24 cellular contexts compared by ENCODE assay signal in genomic region chrX:73842541-73843234, GRCh38. TPM values are rescaled to one million over a fixed set of nuclear protein-coding genes. Genes with fewer than 3 reads are reported as not detected.
"Had no signal": no experiment of that assay in that cellular context is flagged by ENCODE, and none has a peak within 500 bp of the region (broad histone marks: within the 10 kb centered on the region; RNA-seq: fewer than 3 reads in every experiment).

No MANE protein-coding gene starts in this region.

- H3K27me3 ChIP-seq: brain microvascular endothelial cell, cardiac muscle cell, Peyer's patch had no signal

- H3K27ac Mint-ChIP-seq: activated CD8-positive, alpha-beta T cell treated with anti-CD3 and anti-CD28 coated beads, Interleukin-2, amount 10 ng/mL, durations not matched to agents 7 days and 5 days; activated naive CD4-positive, alpha-beta T cell treated with anti-CD3 and anti-CD28 coated beads for 36 hours; activated naive CD8-positive, alpha-beta T cell; activated T-helper 17 cell treated with anti-CD3 and anti-CD28 coated beads, Interleukin-2, amount 50 U/mL, for 72 hours; WTC11 had no signal

- H3K4me3 Mint-ChIP-seq: activated CD8-positive, alpha-beta T cell treated with anti-CD3 and anti-CD28 coated beads, Interleukin-2, amount 10 ng/mL, durations not matched to agents 7 days and 5 days; activated naive CD4-positive, alpha-beta T cell treated with anti-CD3 and anti-CD28 coated beads for 36 hours; activated naive CD8-positive, alpha-beta T cell; activated T-helper 17 cell treated with anti-CD3 and anti-CD28 coated beads, Interleukin-2, amount 50 U/mL, for 72 hours; WTC11 had no signal

- DNase-seq: activated CD4-positive, alpha-beta T cell treated with anti-CD3 and anti-CD28 coated beads for 48 hours; activated CD4-positive, alpha-beta T cell treated with anti-CD3 and anti-CD28 coated beads, Interleukin-2, amount 50 U/mL, for 4 hours; activated CD4-positive, CD25-positive, alpha-beta regulatory T cell treated with anti-CD3 and anti-CD28 coated beads, Interleukin-2, amount 50 U/mL, for 72 hours; activated CD8-positive, alpha-beta T cell treated with anti-CD3 and anti-CD28 coated beads, Interleukin-2, amount 10 ng/mL, durations not matched to agents 7 days and 5 days; activated gamma-delta T cell; activated naive CD4-positive, alpha-beta T cell treated with anti-CD3 and anti-CD28 coated beads for 36 hours; activated T-cell treated with anti-CD3 and anti-CD28 coated beads, Interleukin-2, amount 50 U/mL, for 48 hours; amygdala; brain microvascular endothelial cell; MM.1S; NCI-H1105; NCI-H1436; NCI-H1694 treated with DMSO at 0.1 percent for 48 hours; NCI-H2081; NCI-H510A treated with DMSO at 0.1 percent for 48 hours; Peyer's patch; SHP77; T-helper 1 cell had no signal

- ATAC-seq: activated CD8-positive, alpha-beta T cell treated with anti-CD3 and anti-CD28 coated beads, Interleukin-2, amount 10 ng/mL, durations not matched to agents 7 days and 5 days; activated T-helper 17 cell treated with anti-CD3 and anti-CD28 coated beads, Interleukin-2, amount 50 U/mL, for 72 hours; WTC11 had no signal

- H3K4me1 ChIP-seq: Peyer's patch had no signal

- H3K27me3 Mint-ChIP-seq: activated naive CD8-positive, alpha-beta T cell; activated T-helper 17 cell treated with anti-CD3 and anti-CD28 coated beads, Interleukin-2, amount 50 U/mL, for 72 hours had no signal

- H3K4me1 Mint-ChIP-seq: activated T-helper 17 cell treated with anti-CD3 and anti-CD28 coated beads, Interleukin-2, amount 50 U/mL, for 72 hours had no signal

- H3K9me3 Mint-ChIP-seq: activated naive CD4-positive, alpha-beta T cell treated with anti-CD3 and anti-CD28 coated beads for 36 hours; activated T-helper 17 cell treated with anti-CD3 and anti-CD28 coated beads, Interleukin-2, amount 50 U/mL, for 72 hours had no signal

- H3K4me3 ChIP-seq: cardiac muscle cell, Peyer's patch had no signal

- H3K36me3 Mint-ChIP-seq: activated naive CD8-positive, alpha-beta T cell had no signal

- H3K9me3 ChIP-seq: Peyer's patch had no signal

- H3K27ac ChIP-seq: brain microvascular endothelial cell, cardiac muscle cell, Peyer's patch, RWPE1 had no signal

- H3K36me3 ChIP-seq: cardiac muscle cell, Peyer's patch had no signal

RNA-seq across cellular contexts. Expression of gene XIST, which starts 9.8 kb away (rescaled TPM):
- total RNA-seq: activated CD8-positive, alpha-beta T cell treated with anti-CD3 and anti-CD28 coated beads, Interleukin-2, amount 10 ng/mL, durations not matched to agents 7 days and 5 days; activated naive CD4-positive, alpha-beta T cell treated with anti-CD3 and anti-CD28 coated beads for 36 hours; cardiac muscle cell; T-helper 2 cell treated with Interferon-gamma antibody and Interleukin-4, amounts not matched to agents 100 ng/mL and 5 ng/mL, for 36 hours had no signal
- polyA plus RNA-seq: cardiac muscle cell had no signal
